Comparison of ENCODE assay signal across 8 cellular contexts in genomic region chr19:49473868-49474544, GRCh38.
DNase-seq lines count a peak whose midpoint lies in the region; ATAC-seq lines count a peak whose summit lies in the region.

A gene with protein sequence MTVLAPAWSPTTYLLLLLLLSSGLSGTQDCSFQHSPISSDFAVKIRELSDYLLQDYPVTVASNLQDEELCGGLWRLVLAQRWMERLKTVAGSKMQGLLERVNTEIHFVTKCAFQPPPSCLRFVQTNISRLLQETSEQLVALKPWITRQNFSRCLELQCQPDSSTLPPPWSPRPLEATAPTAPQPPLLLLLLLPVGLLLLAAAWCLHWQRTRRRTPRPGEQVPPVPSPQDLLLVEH (plus strand): TSS chr19:49474215. CDS start chr19:49474640, 425 bp downstream.

- DNase-seq in SIG-M5 treated with dmso at 0.1 percent for 504 hours (lab: John Stamatoyannopoulos, UW; ENCODE audit: unreplicated experiment) (peak; percentile 81), SIG-M5 (lab: John Stamatoyannopoulos, UW) (no peak), NCI-H82 treated with DMSO at 0.1 percent for 48 hours (lab: John Stamatoyannopoulos, UW; ENCODE audit: unreplicated experiment) (peak; percentile 36), midbrain (lab: John Stamatoyannopoulos, UW) (peak; percentile 71)
- peak; percentile 79 to 83 (median 82) for DNase-seq in activated CD8-positive, alpha-beta memory T cell treated with anti-CD3 and anti-CD28 coated beads for 48 hours (ENCODE audit: low read depth in 2 of 3, low spot score in 2 of 3)
- peak; percentile 68 to 81 for DNase-seq in stimulated activated CD8-positive, alpha-beta memory T cell treated with anti-CD3 and anti-CD28 coated beads, Interleukin-4, amount 100 ng/mL, for 1 hour (ENCODE audit: low read depth in 2 of 2, low spot score in 1 of 2)

- H3K9ac ChIP-seq in endocrine pancreas (ENCODE audit: control insufficient read depth, insufficient read depth, low read length): peak within 1 kb of the TSS; percentile 47

- H3K36me3 ChIP-seq in endocrine pancreas (ENCODE audit: control insufficient read depth, insufficient read depth, low read length): no peaks in the 10 kb centered on the region

- peak within 1 kb of the TSS; percentile 27 for H3K4me3 ChIP-seq in endocrine pancreas (ENCODE audit: control insufficient read depth, insufficient read depth, low read length)

- H3K9me3 ChIP-seq in endocrine pancreas (ENCODE audit: control insufficient read depth, low read length): no peaks in the 10 kb centered on the region

- peak; percentile 64 for ATAC-seq in HG03175 (IDR thresholded peaks at IDR 0.05; ENCODE audit: unreplicated experiment)

- no peaks in the 10 kb centered on the region for H3K27me3 ChIP-seq in endocrine pancreas (ENCODE audit: control insufficient read depth, insufficient read depth, low read length)

- no peaks in the 10 kb centered on the region for H3K4me1 ChIP-seq in endocrine pancreas (ENCODE audit: control insufficient read depth, insufficient read depth, low read length)
